In genomic region chr14:104724407-104724980, GRCh38 we compare ENCODE assay signal across 1 cellular context.
TF ChIP-seq lines count a peak whose summit lies in the region.

No MANE protein-coding gene starts in this region.

TF ChIP-seq in GM12878, 131 proteins besides CTCF, POLR2A, EP300 and RAD21 (continued from another document):
- TF ChIP-seq ZBTB40 (IDR thresholded peaks at IDR 0.05; ENCODE audit: borderline replicate concordance) = no peak
- TF ChIP-seq, protein P1, sequence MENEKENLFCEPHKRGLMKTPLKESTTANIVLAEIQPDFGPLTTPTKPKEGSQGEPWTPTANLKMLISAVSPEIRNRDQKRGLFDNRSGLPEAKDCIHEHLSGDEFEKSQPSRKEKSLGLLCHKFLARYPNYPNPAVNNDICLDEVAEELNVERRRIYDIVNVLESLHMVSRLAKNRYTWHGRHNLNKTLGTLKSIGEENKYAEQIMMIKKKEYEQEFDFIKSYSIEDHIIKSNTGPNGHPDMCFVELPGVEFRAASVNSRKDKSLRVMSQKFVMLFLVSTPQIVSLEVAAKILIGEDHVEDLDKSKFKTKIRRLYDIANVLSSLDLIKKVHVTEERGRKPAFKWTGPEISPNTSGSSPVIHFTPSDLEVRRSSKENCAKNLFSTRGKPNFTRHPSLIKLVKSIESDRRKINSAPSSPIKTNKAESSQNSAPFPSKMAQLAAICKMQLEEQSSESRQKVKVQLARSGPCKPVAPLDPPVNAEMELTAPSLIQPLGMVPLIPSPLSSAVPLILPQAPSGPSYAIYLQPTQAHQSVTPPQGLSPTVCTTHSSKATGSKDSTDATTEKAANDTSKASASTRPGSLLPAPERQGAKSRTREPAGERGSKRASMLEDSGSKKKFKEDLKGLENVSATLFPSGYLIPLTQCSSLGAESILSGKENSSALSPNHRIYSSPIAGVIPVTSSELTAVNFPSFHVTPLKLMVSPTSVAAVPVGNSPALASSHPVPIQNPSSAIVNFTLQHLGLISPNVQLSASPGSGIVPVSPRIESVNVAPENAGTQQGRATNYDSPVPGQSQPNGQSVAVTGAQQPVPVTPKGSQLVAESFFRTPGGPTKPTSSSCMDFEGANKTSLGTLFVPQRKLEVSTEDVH (IDR thresholded peaks at IDR 0.05; ENCODE audit: low read depth, partially characterized antibody) = no peak
- no peak for TF ChIP-seq HSF1 (IDR thresholded peaks at IDR 0.05; ENCODE audit: low read depth, low read length)
- TF ChIP-seq RBBP5 (conservative IDR thresholded peaks at IDR 0.05) = no peak
- no peak for TF ChIP-seq TAF1 (IDR thresholded peaks at IDR 0.05; ENCODE audit: borderline replicate concordance, low read depth, low read length)
- no peak for TF ChIP-seq MLLT1 (IDR thresholded peaks at IDR 0.05)
- no peak for TF ChIP-seq ZZZ3 (IDR thresholded peaks at IDR 0.05; ENCODE audit: control insufficient read depth, insufficient read length, low read depth)
